In the genomic region with DNA sequence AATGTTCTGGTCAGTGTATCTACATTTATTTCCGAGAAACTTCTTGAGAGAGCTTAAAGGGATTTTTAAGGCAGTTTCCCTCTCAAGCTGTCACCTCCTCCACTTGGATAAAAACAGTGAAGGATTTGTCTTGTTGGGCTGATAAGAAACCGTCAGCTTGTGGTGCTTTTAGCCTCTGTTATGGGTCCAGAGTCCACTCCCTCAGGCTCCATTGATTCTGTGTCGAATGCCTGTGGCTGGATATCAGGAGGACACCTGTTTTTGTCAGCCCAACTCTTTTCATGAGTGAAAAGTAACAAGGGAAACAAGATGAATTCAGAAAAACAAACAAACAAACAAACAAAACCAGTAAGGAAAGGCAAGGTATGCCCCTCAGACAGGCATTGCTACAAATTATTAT, we compare ENCODE assay signal across 19 cellular contexts. TPM values are rescaled to one million over a fixed set of nuclear protein-coding genes. Genes with fewer than 3 reads are reported as not detected.
DNase-seq lines count a peak whose midpoint lies in the region; ATAC-seq and TF ChIP-seq lines count a peak whose summit lies in the region.
"Had no signal": no experiment of that assay in that cellular context is flagged by ENCODE, and none has a peak within 500 bp of the region (broad histone marks: within the 10 kb centered on the region; RNA-seq: fewer than 3 reads in every experiment).

No MANE protein-coding gene starts in this region.

- in situ Hi-C loops in ACHN (cut with HindIII; ENCODE audit: low pct_ligation_motif_present, low pct_unique_long_range_greater_than_20kb, low sequenced_read_pairs): no loop called here

- H3K9me3 ChIP-seq in neutrophil: no peaks in the 10 kb centered on the region
- no peaks in the 10 kb centered on the region for H3K9me3 ChIP-seq in BE2C
- no peaks in the 10 kb centered on the region for H3K9me3 ChIP-seq in tibial artery

- no peak for TF ChIP-seq POLR2A in erythroblast (IDR thresholded peaks at IDR 0.05; ENCODE audit: low read length)

- peak; percentile 1 for DNase-seq in ACHN
- peak; percentile 55 for DNase-seq in HuH-7 (ENCODE audit: low spot score)
- peak; percentile 55 to 65 for DNase-seq in erythroblast (lab: John Stamatoyannopoulos, UW)
- no peak for DNase-seq in activated CD4-positive, alpha-beta T cell treated with anti-CD3 and anti-CD28 coated beads for 48 hours
- DNase-seq in BE2C: no peak
- no peak for DNase-seq in tibial artery
- DNase-seq: CD4-positive, alpha-beta memory T cell; H9; MV-4-11; NCI-H187; NCI-H226; NCI-H524; NCI-H82; SHP77 had no signal

- H3K4me1 ChIP-seq in neutrophil (ENCODE audit: control insufficient read depth in 1 of 2, insufficient read depth in 1 of 2, low read depth in 1 of 2, low read length in 1 of 2): peaks cover 47 to 57% of the 10 kb centered on the region in 2 experiments
- no peaks in the 10 kb centered on the region for H3K4me1 ChIP-seq in BE2C
- H3K4me1 ChIP-seq in tibial artery: peaks cover 0 to 9% (median 0%) of the 10 kb centered on the region in 4 donors

- no peak for ATAC-seq in HG02610 (IDR thresholded peaks at IDR 0.05; ENCODE audit: unreplicated experiment)
- ATAC-seq: K562 had no signal

- no peaks in the 10 kb centered on the region for H3K36me3 ChIP-seq in neutrophil
- no peaks in the 10 kb centered on the region for H3K36me3 ChIP-seq in BE2C
- H3K36me3 ChIP-seq in tibial artery: no peaks in the 10 kb centered on the region

- TF ChIP-seq CTCF in neutrophil (IDR thresholded peaks at IDR 0.05): no peak
- no peak for TF ChIP-seq CTCF in BE2C (IDR thresholded peaks at IDR 0.05; ENCODE audit: low read depth, low read length)
- TF ChIP-seq CTCF in tibial artery (IDR thresholded peaks at IDR 0.05): no peak

- H3K4me3 ChIP-seq in neutrophil (ENCODE audit: low read depth in 1 of 2, low read length in 1 of 2) (no peak overlapping the region), BE2C (ENCODE audit: low read depth, low read length) (no peak overlapping the region), tibial artery (no peak overlapping the region)
- H3K4me3 ChIP-seq: K562, SK-N-MC had no signal

- intact Hi-C loops in tibial artery (cut with DNase I; ENCODE audit: low total_unique reads): no loop called here

- H3K27me3 ChIP-seq in neutrophil (no peaks in the 10 kb centered on the region), BE2C (no peaks in the 10 kb centered on the region), tibial artery (no peaks in the 10 kb centered on the region)

- H3K27ac ChIP-seq in neutrophil (peak overlapping the region; percentile 90), tibial artery (no peak overlapping the region)
- H3K27ac ChIP-seq: 22Rv1, SK-N-MC had no signal

RNA-seq across cellular contexts. Expression of gene CLCN4, which starts 12.4 kb away (rescaled TPM):
- 9.4 TPM for polyA plus RNA-seq in BE2C (2012; ENCODE audit: insufficient read depth, insufficient read length, low read depth)
- polyA plus RNA-seq: CD4-positive, alpha-beta memory T cell had no signal

Comparison
In these comparisons a context has a peak if more than half of its experiments do, and no peak if none do; other contexts are left out.
1. DNase-seq: peak in ACHN (single experiment), HuH-7 (single experiment) and erythroblast (2 of 2); none in activated CD4-positive, alpha-beta T cell treated with anti-CD3 and anti-CD28 coated beads for 48 hours (single experiment), BE2C (single experiment) and tibial artery (0 of 2).